Comparison of ENCODE assay signal across 14 cellular contexts in the genomic region with DNA sequence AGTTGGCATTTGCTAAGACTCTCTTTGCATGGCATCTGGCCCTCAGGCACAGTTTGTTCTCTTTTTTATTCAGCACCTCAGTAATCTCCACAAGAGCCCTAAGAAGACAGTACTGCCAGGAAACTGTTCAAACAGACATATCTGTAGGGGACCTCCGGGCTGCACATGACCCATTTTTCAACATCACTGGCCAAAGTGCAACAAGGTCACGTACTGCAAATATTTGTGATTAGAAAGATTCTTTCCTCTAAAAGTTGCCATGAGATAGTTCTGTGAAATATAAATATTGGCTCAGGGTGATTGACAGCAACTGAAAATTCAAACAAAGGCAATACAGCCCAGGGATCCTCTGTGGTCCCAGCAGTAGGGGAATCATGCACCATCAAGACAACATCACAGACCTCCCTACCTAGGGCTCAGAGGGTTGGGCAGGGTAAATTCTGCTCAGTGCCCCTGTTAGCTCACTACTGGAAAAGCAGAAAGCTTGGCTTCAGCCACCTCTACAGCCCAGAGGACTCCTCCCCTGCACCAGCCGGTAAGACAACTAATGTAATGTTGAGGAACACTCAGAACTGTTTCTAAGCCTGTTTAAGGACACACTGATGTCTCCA.
DNase-seq lines count a peak whose midpoint lies in the region; TF ChIP-seq lines count a peak whose summit lies in the region.
"Had no signal": no experiment of that assay in that cellular context is flagged by ENCODE, and none has a peak within 500 bp of the region (broad histone marks: within the 10 kb centered on the region; RNA-seq: fewer than 3 reads in every experiment).

No MANE protein-coding gene starts in this region.

- TF ChIP-seq CTCF in C4-2B (conservative IDR thresholded peaks at IDR 0.05): no peak
- TF ChIP-seq CTCF in LNCaP clone FGC (IDR thresholded peaks at IDR 0.05; ENCODE audit: control insufficient read depth, extremely low read depth, insufficient read depth): no peak
- TF ChIP-seq CTCF in epithelial cell of esophagus (IDR thresholded peaks at IDR 0.05; ENCODE audit: insufficient read depth, low read depth, low read length, missing control alignments): no peak
- TF ChIP-seq CTCF in transverse colon (IDR thresholded peaks at IDR 0.05): no peak

- no peaks in the 10 kb centered on the region for H3K36me3 ChIP-seq in transverse colon
- H3K36me3 ChIP-seq: thyroid gland had no signal

- no peak for TF ChIP-seq POLR2A in transverse colon (IDR thresholded peaks at IDR 0.05)

- no peaks in the 10 kb centered on the region for H3K9me3 ChIP-seq in transverse colon
- H3K9me3 ChIP-seq: thyroid gland had no signal

- in situ Hi-C loops in transverse colon (cut with MboI; ENCODE audit: low pct_ligation_motif_present in 1 of 4, low pct_unique_long_range_greater_than_20kb in 1 of 4, low sequenced_read_pairs in 3 of 4): loop anchor here in 2 of 4 donors (25.0 kb wide), 2 partner anchors 274 to 926 kb away; no protein-coding TSS in a partner anchor

- peak; percentile 99 for DNase-seq in LNCaP clone FGC (ENCODE audit: low read depth)
- peak; percentile 44 for DNase-seq in epithelial cell of esophagus (ENCODE audit: low read depth)
- DNase-seq in mucosa of gallbladder (ENCODE audit: low spot score): peak; percentile 82
- DNase-seq in stimulated activated CD4-positive, alpha-beta T cell treated with anti-CD3 and anti-CD28 coated beads, Interleukin-4, amount 100 ng/mL, for 1 hour: no peak
- no peak for DNase-seq in EL
- no peak for DNase-seq in transverse colon
- DNase-seq in H4 (ENCODE audit: low spot score): no peak
- DNase-seq: activated naive CD4-positive, alpha-beta T cell treated with Interleukin-2 at 50 U/mL for 16 hours; DMS79; NCI-H1105; stimulated activated CD4-positive, alpha-beta T cell treated with anti-CD3 and anti-CD28 coated beads, Interleukin-15, amount 100 ng/mL, for 24 hours had no signal

- H3K27ac ChIP-seq in C4-2B (peak overlapping the region; percentile 93), transverse colon (peak overlapping the region in 1 of 4 donors; percentile 1)
- H3K27ac ChIP-seq: parathyroid adenoma, thyroid gland had no signal

- no peak overlapping the region for H3K4me3 ChIP-seq in LNCaP clone FGC (ENCODE audit: low read depth, low read length)
- no peak overlapping the region for H3K4me3 ChIP-seq in epithelial cell of esophagus (ENCODE audit: low read length)
- H3K4me3 ChIP-seq in transverse colon: no peak overlapping the region
- H3K4me3 ChIP-seq: thyroid gland had no signal

- TF ChIP-seq EP300 in transverse colon (IDR thresholded peaks at IDR 0.05; ENCODE audit: low read depth): no peak

- intact Hi-C loops in transverse colon (cut with DNase I; ENCODE audit: low total_unique reads): loop anchor here (5.0 kb wide), 1 partner anchor 641 kb away; no protein-coding TSS in a partner anchor

- no peaks in the 10 kb centered on the region for H3K27me3 ChIP-seq in transverse colon
- H3K27me3 ChIP-seq: thyroid gland had no signal

- peaks cover 0 to 16% (median 14%) of the 10 kb centered on the region in 4 donors for H3K4me1 ChIP-seq in transverse colon
- H3K4me1 ChIP-seq: parathyroid adenoma, thyroid gland had no signal

- WGBS in transverse colon (ENCODE audit: low coverage in 1 of 2), 2 donors: 63% methylated on average over 3 of the region's 3 CpGs; no CpG with 5 or more reads in 1 of the 2 donors

Comparison
In these comparisons a context has a peak if more than half of its experiments do, and no peak if none do; other contexts are left out.
1. DNase-seq: peak in LNCaP clone FGC (single experiment), epithelial cell of esophagus (single experiment) and mucosa of gallbladder (single experiment); none in stimulated activated CD4-positive, alpha-beta T cell treated with anti-CD3 and anti-CD28 coated beads, Interleukin-4, amount 100 ng/mL, for 1 hour (single experiment), EL (single experiment), transverse colon (single experiment) and H4 (single experiment).